11 cellular contexts compared by ENCODE assay signal in genomic region chr7:18496336-18496700, GRCh38. TPM values are rescaled to one million over a fixed set of nuclear protein-coding genes. Genes with fewer than 3 reads are reported as not detected.
DNase-seq lines count a peak whose midpoint lies in the region; ATAC-seq and TF ChIP-seq lines count a peak whose summit lies in the region.
"Had no signal": no experiment of that assay in that cellular context is flagged by ENCODE, and none has a peak within 500 bp of the region (broad histone marks: within the 10 kb centered on the region; RNA-seq: fewer than 3 reads in every experiment).

No MANE protein-coding gene starts in this region.

- H3K9ac ChIP-seq in SU-DHL-6 (ENCODE audit: low read length) (peak overlapping the region; percentile 53), iPS-20b (ENCODE audit: low read depth, low read length) (peak overlapping the region; percentile 88)

- 0 out of 2 replicates have a peak, but pooled peaks cover 3% of the 10 kb centered on the region for H3F3A ChIP-seq in SU-DHL-6 (ENCODE audit: insufficient read depth)

- no peaks in the 10 kb centered on the region for H3K36me3 Mint-ChIP-seq in activated CD4-positive, alpha-beta memory T cell treated with anti-CD3 and anti-CD28 coated beads for 36 hours

- TF ChIP-seq POLR2A in suprapubic skin (IDR thresholded peaks at IDR 0.05), result no peak

- H3K9me3 ChIP-seq in SU-DHL-6 (ENCODE audit: insufficient read depth, low read length), result no peaks in the 10 kb centered on the region
- H3K9me3 ChIP-seq in iPS-20b (ENCODE audit: insufficient read depth, low read depth, low read length), result no peaks in the 10 kb centered on the region
- no peaks in the 10 kb centered on the region for H3K9me3 ChIP-seq in suprapubic skin

- peak overlapping the region; percentile 48; the same call in 1 of the 2 replicates for H3K27ac ChIP-seq in SU-DHL-6 (ENCODE audit: low read depth, low read length)
- H3K27ac ChIP-seq in iPS-20b (ENCODE audit: low read length), result peak overlapping the region; percentile 75
- no peak overlapping the region for H3K27ac ChIP-seq in suprapubic skin
- H3K27ac ChIP-seq: HL-60 had no signal

- no peak overlapping the region for H2AFZ ChIP-seq in SU-DHL-6 (ENCODE audit: low read depth, low read length, severe bottlenecking)

- WGBS in suprapubic skin, result 28% methylated on average over 3 of the region's 3 CpGs

- H3K27ac Mint-ChIP-seq in activated CD4-positive, alpha-beta memory T cell treated with anti-CD3 and anti-CD28 coated beads for 36 hours, result no peak overlapping the region
- H3K27ac Mint-ChIP-seq: CD4-positive, alpha-beta T cell had no signal

- TF ChIP-seq CTCF in SU-DHL-6 (IDR thresholded peaks at IDR 0.05; ENCODE audit: insufficient read depth, low read length, poor library complexity, severe bottlenecking) (no peak), suprapubic skin (IDR thresholded peaks at IDR 0.05) (no peak)

- ATAC-seq in GM21423 (IDR thresholded peaks at IDR 0.05; ENCODE audit: unreplicated experiment), result no peak

- intact Hi-C loops in activated CD4-positive, alpha-beta memory T cell treated with anti-CD3 and anti-CD28 coated beads for 36 hours (cut with micrococcal nuclease), result no loop called here

- H4K20me1 ChIP-seq in SU-DHL-6 (ENCODE audit: low read depth, low read length), result no peaks in the 10 kb centered on the region

- H3K27me3 ChIP-seq in SU-DHL-6 (ENCODE audit: low read length), result no peaks in the 10 kb centered on the region
- H3K27me3 ChIP-seq in iPS-20b (ENCODE audit: insufficient read depth, low read length), result no peaks in the 10 kb centered on the region
- no peaks in the 10 kb centered on the region for H3K27me3 ChIP-seq in suprapubic skin

- H3K4me1 ChIP-seq in iPS-20b (ENCODE audit: insufficient read depth, low read length) (peaks cover 25% of the 10 kb centered on the region), suprapubic skin (peaks cover 17% of the 10 kb centered on the region)

- H3K9me3 Mint-ChIP-seq in activated CD4-positive, alpha-beta memory T cell treated with anti-CD3 and anti-CD28 coated beads for 36 hours, result no peaks in the 10 kb centered on the region
- H3K9me3 Mint-ChIP-seq: CD4-positive, alpha-beta T cell had no signal

- H3K4me1 Mint-ChIP-seq in activated CD4-positive, alpha-beta memory T cell treated with anti-CD3 and anti-CD28 coated beads for 36 hours (ENCODE audit: low read depth), result peaks cover 6% of the 10 kb centered on the region

- DNase-seq in NCI-H526 treated with DMSO at 0.1 percent for 48 hours (lab: John Stamatoyannopoulos, UW) (peak; percentile 46), NCI-H526 (lab: John Stamatoyannopoulos, UW) (no peak), suprapubic skin (ENCODE audit: low spot score in 2 of 2) (no peak), T1000 (lab: John Stamatoyannopoulos, UW) (no peak)
- no peak for DNase-seq in activated CD4-positive, alpha-beta memory T cell treated with anti-CD3 and anti-CD28 coated beads for 36 hours
- DNase-seq: activated CD8-positive, alpha-beta memory T cell treated with anti-CD3 and anti-CD28 coated beads for 24 hours; CD4-positive, alpha-beta T cell had no signal

- no peaks in the 10 kb centered on the region for H3K36me3 ChIP-seq in SU-DHL-6 (ENCODE audit: low read length)
- H3K36me3 ChIP-seq in iPS-20b (ENCODE audit: insufficient read depth, low read depth, low read length), result no peaks in the 10 kb centered on the region
- no peaks in the 10 kb centered on the region for H3K36me3 ChIP-seq in suprapubic skin

- TF ChIP-seq EP300 in suprapubic skin (IDR thresholded peaks at IDR 0.05), result no peak

- H3K27me3 Mint-ChIP-seq in activated CD4-positive, alpha-beta memory T cell treated with anti-CD3 and anti-CD28 coated beads for 36 hours, result peaks cover 3% of the 10 kb centered on the region

- CTCF ChIA-PET in activated CD4-positive, alpha-beta memory T cell treated with anti-CD3 and anti-CD28 coated beads for 36 hours (lab: Charles Lee), result interaction anchor here (1.7 kb wide), 1 partner anchor 140 kb away, joined by 4 read pairs; no protein-coding TSS in a partner anchor

- H3K79me2 ChIP-seq in SU-DHL-6 (ENCODE audit: insufficient read depth, low read length), result peaks cover 10% of the 10 kb centered on the region; the same call in 1 of the 2 replicates

- POLR2A ChIA-PET in activated CD4-positive, alpha-beta memory T cell treated with anti-CD3 and anti-CD28 coated beads for 36 hours (lab: Charles Lee), result no interaction called here

- H3K4me3 ChIP-seq in SU-DHL-6 (ENCODE audit: insufficient read depth, low read length, poor library complexity, severe bottlenecking), result peak overlapping the region; percentile 42
- peak overlapping the region; percentile 80 for H3K4me3 ChIP-seq in iPS-20b (ENCODE audit: low read length)
- H3K4me3 ChIP-seq in suprapubic skin, result peak overlapping the region; percentile 42

- H3K4me2 ChIP-seq in SU-DHL-6 (ENCODE audit: low read depth, low read length, poor library complexity, severe bottlenecking), result peak overlapping the region; percentile 60

- H3K9me2 ChIP-seq in SU-DHL-6 (replicated peaks; ENCODE audit: insufficient read depth, low read length), result no peaks in the 10 kb centered on the region

- H3K4me3 Mint-ChIP-seq in activated CD4-positive, alpha-beta memory T cell treated with anti-CD3 and anti-CD28 coated beads for 36 hours, result no peak overlapping the region

RNA-seq across cellular contexts. Expression of gene HDAC9, which starts 0.8 kb away (rescaled TPM):
- total RNA-seq in suprapubic skin, result 1 to 10 TPM; 3.4 to 7.2 (median 4.5) TPM
- total RNA-seq in activated CD4-positive, alpha-beta memory T cell treated with anti-CD3 and anti-CD28 coated beads for 36 hours, result 1 to 10 TPM; 1.0 to 1.1 TPM
